Comparison of ENCODE assay signal across 16 cellular contexts in genomic region chr20:35039146-35039545, GRCh38. TPM values are rescaled to one million over a fixed set of nuclear protein-coding genes. Genes with fewer than 3 reads are reported as not detected.
DNase-seq lines count a peak whose midpoint lies in the region; ATAC-seq and TF ChIP-seq lines count a peak whose summit lies in the region.
"Had no signal": no experiment of that assay in that cellular context is flagged by ENCODE, and none has a peak within 500 bp of the region (broad histone marks: within the 10 kb centered on the region; RNA-seq: fewer than 3 reads in every experiment).

No MANE protein-coding gene starts in this region.

- no peaks in the 10 kb centered on the region for H3K27me3 Mint-ChIP-seq in activated CD8-positive, alpha-beta memory T cell treated with anti-CD3 and anti-CD28 coated beads, Interleukin-2, amount 10 ng/mL, durations not matched to agents 7 days and 5 days
- H3K27me3 Mint-ChIP-seq in WTC11 (ENCODE audit: low read depth) = no peaks in the 10 kb centered on the region
- no peaks in the 10 kb centered on the region for H3K27me3 Mint-ChIP-seq in stimulated activated naive B cell treated with anti-CD40 and anti-IgM and Interleukin-4, amounts not matched to agents 10 μg/mL and 1 μg/mL and 100 μg/mL, for 72 hours
- H3K27me3 Mint-ChIP-seq: activated naive CD4-positive, alpha-beta T cell treated with anti-CD3 and anti-CD28 coated beads, Interleukin-2, amount 50 U/mL, for 24 hours; central memory CD8-positive, alpha-beta T cell had no signal

- TF ChIP-seq CTCF in WTC11 (IDR thresholded peaks at IDR 0.05) (no peak), left lung (IDR thresholded peaks at IDR 0.05) (no peak)

- H3K4me1 Mint-ChIP-seq in activated CD8-positive, alpha-beta memory T cell treated with anti-CD3 and anti-CD28 coated beads, Interleukin-2, amount 10 ng/mL, durations not matched to agents 7 days and 5 days = peaks cover 12% of the 10 kb centered on the region
- no peaks in the 10 kb centered on the region for H3K4me1 Mint-ChIP-seq in WTC11
- no peaks in the 10 kb centered on the region for H3K4me1 Mint-ChIP-seq in stimulated activated naive B cell treated with anti-CD40 and anti-IgM and Interleukin-4, amounts not matched to agents 10 μg/mL and 1 μg/mL and 100 μg/mL, for 72 hours

- H3K27me3 ChIP-seq in left lung = no peaks in the 10 kb centered on the region
- H3K27me3 ChIP-seq: heart right ventricle, SJCRH30 had no signal

- no peak overlapping the region for H3K4me3 Mint-ChIP-seq in activated CD8-positive, alpha-beta memory T cell treated with anti-CD3 and anti-CD28 coated beads, Interleukin-2, amount 10 ng/mL, durations not matched to agents 7 days and 5 days
- no peak overlapping the region for H3K4me3 Mint-ChIP-seq in WTC11
- no peak overlapping the region for H3K4me3 Mint-ChIP-seq in stimulated activated naive B cell treated with anti-CD40 and anti-IgM and Interleukin-4, amounts not matched to agents 10 μg/mL and 1 μg/mL and 100 μg/mL, for 72 hours
- H3K4me3 Mint-ChIP-seq: activated naive CD4-positive, alpha-beta T cell treated with anti-CD3 and anti-CD28 coated beads, Interleukin-2, amount 50 U/mL, for 24 hours; central memory CD8-positive, alpha-beta T cell had no signal

- peaks cover 0 to 5% of the 10 kb centered on the region in 2 donors for H3K4me1 ChIP-seq in left lung
- H3K4me1 ChIP-seq: SJCRH30 had no signal

- H3K27ac ChIP-seq in left lung = peak overlapping the region; percentile 42 to 70
- H3K27ac ChIP-seq: heart right ventricle, SJCRH30, skin epidermis had no signal

- H3K36me3 Mint-ChIP-seq in activated CD8-positive, alpha-beta memory T cell treated with anti-CD3 and anti-CD28 coated beads, Interleukin-2, amount 10 ng/mL, durations not matched to agents 7 days and 5 days = peaks cover 29% of the 10 kb centered on the region
- H3K36me3 Mint-ChIP-seq in WTC11 = peaks cover 27% of the 10 kb centered on the region
- peaks cover 11 to 40% of the 10 kb centered on the region in 2 donors for H3K36me3 Mint-ChIP-seq in stimulated activated naive B cell treated with anti-CD40 and anti-IgM and Interleukin-4, amounts not matched to agents 10 μg/mL and 1 μg/mL and 100 μg/mL, for 72 hours

- H3K9me3 ChIP-seq in left lung = no peaks in the 10 kb centered on the region
- H3K9me3 ChIP-seq: heart right ventricle, SJCRH30 had no signal

- H3K36me3 ChIP-seq in left lung = peaks cover 3 to 63% of the 10 kb centered on the region in 2 donors

- no peak for ATAC-seq in activated CD8-positive, alpha-beta memory T cell treated with anti-CD3 and anti-CD28 coated beads, Interleukin-2, amount 10 ng/mL, durations not matched to agents 7 days and 5 days
- ATAC-seq in WTC11 (no peak), left lung (peak; percentile 97)
- ATAC-seq in stimulated activated naive B cell treated with anti-CD40 and anti-IgM and Interleukin-4, amounts not matched to agents 10 μg/mL and 1 μg/mL and 100 μg/mL, for 72 hours (replicated peaks) = no peak
- ATAC-seq: heart right ventricle, left lobe of liver had no signal

- peak overlapping the region; percentile 45 for H3K27ac Mint-ChIP-seq in activated CD8-positive, alpha-beta memory T cell treated with anti-CD3 and anti-CD28 coated beads, Interleukin-2, amount 10 ng/mL, durations not matched to agents 7 days and 5 days
- peak overlapping the region; percentile 3; the same call in 1 of the 2 replicates for H3K27ac Mint-ChIP-seq in WTC11
- peak overlapping the region; percentile 6 for H3K27ac Mint-ChIP-seq in stimulated activated naive B cell treated with anti-CD40 and anti-IgM and Interleukin-4, amounts not matched to agents 10 μg/mL and 1 μg/mL and 100 μg/mL, for 72 hours

- H3K9me3 Mint-ChIP-seq in activated CD8-positive, alpha-beta memory T cell treated with anti-CD3 and anti-CD28 coated beads, Interleukin-2, amount 10 ng/mL, durations not matched to agents 7 days and 5 days (ENCODE audit: low read depth) = no peaks in the 10 kb centered on the region
- H3K9me3 Mint-ChIP-seq in WTC11 = no peaks in the 10 kb centered on the region
- no peaks in the 10 kb centered on the region for H3K9me3 Mint-ChIP-seq in stimulated activated naive B cell treated with anti-CD40 and anti-IgM and Interleukin-4, amounts not matched to agents 10 μg/mL and 1 μg/mL and 100 μg/mL, for 72 hours
- H3K9me3 Mint-ChIP-seq: activated naive CD4-positive, alpha-beta T cell treated with anti-CD3 and anti-CD28 coated beads, Interleukin-2, amount 50 U/mL, for 24 hours; central memory CD8-positive, alpha-beta T cell had no signal

- POLR2A ChIA-PET in WTC11 (lab: Charles Lee) = no interaction called here

- intact Hi-C loops in left lung (cut with DNase I) = no loop called here

- DNase-seq in activated CD8-positive, alpha-beta memory T cell treated with anti-CD3 and anti-CD28 coated beads, Interleukin-2, amount 10 ng/mL, durations not matched to agents 7 days and 5 days = no peak
- no peak for DNase-seq in activated CD8-positive, alpha-beta memory T cell treated with anti-CD3 and anti-CD28 coated beads, Interleukin-2, amount 50 U/mL, for 4 hours
- DNase-seq in WTC11 (ENCODE audit: low spot score) (no peak), left lung (peak in 1 of 2 donors; percentile 63), T-helper 2 cell (no peak), GM19238 (ENCODE audit: insufficient read length, low spot score) (no peak), NCI-H128 (lab: John Stamatoyannopoulos, UW; ENCODE audit: unreplicated experiment) (no peak)
- no peak for DNase-seq in stimulated activated naive B cell treated with anti-CD40 and anti-IgM and Interleukin-4, amounts not matched to agents 10 μg/mL and 1 μg/mL and 100 μg/mL, for 72 hours
- DNase-seq: activated CD8-positive, alpha-beta memory T cell treated with anti-CD3 and anti-CD28 coated beads for 24 hours; heart right ventricle; NCI-H2107; SJCRH30 had no signal

- CTCF ChIA-PET in activated CD8-positive, alpha-beta memory T cell treated with anti-CD3 and anti-CD28 coated beads, Interleukin-2, amount 10 ng/mL, durations not matched to agents 7 days and 5 days (lab: Charles Lee) = interaction anchor here (0.5 to 1.3 kb wide), 3 partner anchors 12 to 70 kb away, joined by 3 to 4 read pairs (median 3); no protein-coding TSS in a partner anchor
- CTCF ChIA-PET in WTC11 (lab: Charles Lee) = interaction anchor here (0.7 kb wide), 1 partner anchor 165 kb away, joined by 3 read pairs; no protein-coding TSS in a partner anchor

- no peak overlapping the region for H3K4me3 ChIP-seq in left lung
- H3K4me3 ChIP-seq: heart right ventricle, SJCRH30, skin epidermis had no signal

TF ChIP-seq in WTC11, 78 proteins besides CTCF, POLR2A, EP300 and RAD21 (continues in another document):
- TF ChIP-seq ATF6 (CRISPR knock-in tag; IDR thresholded peaks at IDR 0.05) = no peak
- TF ChIP-seq PRDM15 (CRISPR knock-in tag; IDR thresholded peaks at IDR 0.05) = no peak
- no peak for TF ChIP-seq ZSCAN18 (CRISPR knock-in tag; IDR thresholded peaks at IDR 0.05)

RNA-seq across cellular contexts. Expression of gene TRPC4AP, which starts 53.5 kb away (rescaled TPM):
- 10 to 100 TPM; 56.9 to 70.9 TPM for total RNA-seq in activated CD8-positive, alpha-beta memory T cell treated with anti-CD3 and anti-CD28 coated beads, Interleukin-2, amount 10 ng/mL, durations not matched to agents 7 days and 5 days
- 62.7 to 73.8 TPM (median 68.0 TPM) in 3 replicates for total RNA-seq in WTC11 (2021)
- 10 to 100 TPM; 67.9 to 70.8 TPM for total RNA-seq in left lung
